ENCODE assay signal across 1 cellular context in genomic region chr19:41407271-41407670, GRCh38.
TF ChIP-seq lines count a peak whose summit lies in the region.

No MANE protein-coding gene starts in this region.

TF ChIP-seq in HepG2, 621 proteins besides CTCF, POLR2A, EP300 and RAD21:
- no peak for TF ChIP-seq HNRNPK (IDR thresholded peaks at IDR 0.05; ENCODE audit: low read depth, low read length, poor library complexity, severe bottlenecking)
- no peak for TF ChIP-seq ZNF546 (CRISPR knock-in tag; conservative IDR thresholded peaks at IDR 0.05)
- TF ChIP-seq ZBTB8A (CRISPR knock-in tag; IDR thresholded peaks at IDR 0.05; ENCODE audit: borderline replicate concordance, low read depth): no peak
- TF ChIP-seq ATF4 (CRISPR knock-in tag; IDR thresholded peaks at IDR 0.05): no peak
- no peak for TF ChIP-seq KDM3A (CRISPR knock-in tag; IDR thresholded peaks at IDR 0.05; ENCODE audit: low read depth)
- no peak for TF ChIP-seq SMAD9 (CRISPR knock-in tag; IDR thresholded peaks at IDR 0.05)
